27 cellular contexts compared by ENCODE assay signal in genomic region chr1:214414691-214415090, GRCh38.
DNase-seq lines count a peak whose midpoint lies in the region; ATAC-seq, FAIRE-seq and TF ChIP-seq lines count a peak whose summit lies in the region.
"Had no signal": no experiment of that assay in that cellular context is flagged by ENCODE, and none has a peak within 500 bp of the region (broad histone marks: within the 10 kb centered on the region; RNA-seq: fewer than 3 reads in every experiment).

No MANE protein-coding gene starts in this region.

- H3K9ac ChIP-seq in GM12878 (ENCODE audit: control insufficient read depth, insufficient read depth, low read length) (no peak overlapping the region), neural progenitor cell (peak overlapping the region; percentile 22)
- H3K9ac ChIP-seq: parathyroid adenoma had no signal

- no peak overlapping the region for H3K4me3 ChIP-seq in breast epithelium
- no peak overlapping the region for H3K4me3 ChIP-seq in GM12878
- H3K4me3 ChIP-seq in neural progenitor cell = no peak overlapping the region
- H3K4me3 ChIP-seq in hepatocyte = no peak overlapping the region
- H3K4me3 ChIP-seq: A549, K562, uterus had no signal

- H3K27me3 ChIP-seq in breast epithelium (no peaks in the 10 kb centered on the region), GM12878 (replicated peaks in 1 of 2; ENCODE audit: control insufficient read depth in 2 of 2, insufficient read depth in 2 of 2, low read length in 1 of 2) (no peaks in the 10 kb centered on the region), neural progenitor cell (no peaks in the 10 kb centered on the region), hepatocyte (no peaks in the 10 kb centered on the region)
- H3K27me3 ChIP-seq: uterus had no signal

- peak overlapping the region; percentile 69 for H3K27ac Mint-ChIP-seq in MCF 10A (ENCODE audit: low read depth, unreplicated experiment)
- no peak overlapping the region for H3K27ac Mint-ChIP-seq in neural progenitor cell
- H3K27ac Mint-ChIP-seq: activated CD4-positive, alpha-beta memory T cell treated with anti-CD3 and anti-CD28 coated beads, Interleukin-2, amount 10 ng/mL, durations not matched to agents 7 days and 5 days had no signal

- POLR2A ChIA-PET in MCF 10A (lab: Yijun Ruan, JAX) (interaction anchor here (0.6 to 8.4 kb wide), 21 partner anchors 8 to 168 kb away, joined by 3 to 126 read pairs (median 11); partner anchors contain the start of gene PTPN14), GM12878 (lab: Charles Lee) (interaction anchor here (1.0 to 2.7 kb wide), 2 partner anchors 10 to 53 kb away, joined by 3 to 9 read pairs; no protein-coding TSS in a partner anchor)

- no peak overlapping the region for H2AFZ ChIP-seq in GM12878 (ENCODE audit: control insufficient read depth, low read depth, low read length)
- no peak overlapping the region for H2AFZ ChIP-seq in neural progenitor cell (replicated peaks)
- no peak overlapping the region for H2AFZ ChIP-seq in hepatocyte
- H2AFZ ChIP-seq: parathyroid adenoma had no signal

- TF ChIP-seq POLR2A in breast epithelium (IDR thresholded peaks at IDR 0.05) (no peak), GM12878 (IDR thresholded peaks at IDR 0.05; ENCODE audit: low read depth, low read length) (no peak)

- H3K27ac ChIP-seq in breast epithelium (peak overlapping the region in 1 of 2 donors; percentile 53), GM12878 (ENCODE audit: control insufficient read depth, insufficient read depth) (no peak overlapping the region), neural progenitor cell (no peak overlapping the region), hepatocyte (no peak overlapping the region)
- H3K27ac ChIP-seq: A549, parathyroid adenoma, uterus had no signal

- ATAC-seq in GM12878 (peak; percentile 25), left lobe of liver (no peak)
- ATAC-seq: A549, K562, left ventricle myocardium superior, right cardiac atrium had no signal

- no peaks in the 10 kb centered on the region for H3K9me2 ChIP-seq in hepatocyte (replicated peaks; ENCODE audit: insufficient read depth)

- no peaks in the 10 kb centered on the region for H3K9me3 ChIP-seq in breast epithelium
- no peaks in the 10 kb centered on the region for H3K9me3 ChIP-seq in GM12878 (replicated peaks; ENCODE audit: control insufficient read depth, insufficient read depth, low read length)
- H3K9me3 ChIP-seq in neural progenitor cell (ENCODE audit: low read depth) = no peaks in the 10 kb centered on the region
- peaks cover 4% of the 10 kb centered on the region for H3K9me3 ChIP-seq in hepatocyte (ENCODE audit: low read depth)
- H3K9me3 ChIP-seq: BE2C, uterus had no signal

- no peak for TF ChIP-seq CTCF in MCF 10A (IDR thresholded peaks at IDR 0.05; ENCODE audit: unreplicated experiment)
- TF ChIP-seq CTCF in breast epithelium (IDR thresholded peaks at IDR 0.05) = no peak
- TF ChIP-seq CTCF in GM12878 (IDR thresholded peaks at IDR 0.05 in 2 of 3, conservative IDR thresholded peaks at IDR 0.05 in 1 of 3; ENCODE audit: control insufficient read depth in 2 of 3, extremely low read depth in 1 of 3, insufficient read depth in 1 of 3, low read depth in 3 of 3, low read length in 3 of 3) = no peak
- TF ChIP-seq CTCF in neural progenitor cell (IDR thresholded peaks at IDR 0.05) = no peak
- no peak for TF ChIP-seq CTCF in hepatocyte (IDR thresholded peaks at IDR 0.05; ENCODE audit: poor library complexity)

- FAIRE-seq in GM12878 (lab: Jason Lieb, UNC) = no peak
- FAIRE-seq: A549 had no signal

- H3K79me2 ChIP-seq in GM12878 (ENCODE audit: control insufficient read depth, insufficient read depth, low read length) = no peaks in the 10 kb centered on the region
- peaks cover 25% of the 10 kb centered on the region for H3K79me2 ChIP-seq in neural progenitor cell (ENCODE audit: low read depth)
- peaks cover 36% of the 10 kb centered on the region for H3K79me2 ChIP-seq in hepatocyte
- H3K79me2 ChIP-seq: parathyroid adenoma had no signal

- H3K27me3 Mint-ChIP-seq in MCF 10A (ENCODE audit: insufficient read depth, unreplicated experiment) (no peaks in the 10 kb centered on the region), neural progenitor cell (ENCODE audit: insufficient read depth, low read depth) (no peaks in the 10 kb centered on the region)
- H3K27me3 Mint-ChIP-seq: activated CD4-positive, alpha-beta memory T cell treated with anti-CD3 and anti-CD28 coated beads, Interleukin-2, amount 10 ng/mL, durations not matched to agents 7 days and 5 days had no signal

- in situ Hi-C loops in GM12878 (cut with MboI) = no loop called here

- SMC1A ChIA-PET in GM12878 (lab: Charles Lee; ENCODE audit: uncharacterized antibody, unreplicated experiment) = interaction anchor here (1.0 to 5.0 kb wide), 7 partner anchors 11 to 142 kb away, joined by 3 to 35 read pairs (median 5); no protein-coding TSS in a partner anchor

- H3K4me3 Mint-ChIP-seq in MCF 10A (ENCODE audit: unreplicated experiment) (no peak overlapping the region), neural progenitor cell (no peak overlapping the region)
- H3K4me3 Mint-ChIP-seq: activated CD4-positive, alpha-beta memory T cell treated with anti-CD3 and anti-CD28 coated beads, Interleukin-2, amount 10 ng/mL, durations not matched to agents 7 days and 5 days; nephron progenitor cell had no signal

- H4K20me1 ChIP-seq in GM12878 (ENCODE audit: control insufficient read depth, insufficient read depth) = no peaks in the 10 kb centered on the region
- no peaks in the 10 kb centered on the region for H4K20me1 ChIP-seq in neural progenitor cell (ENCODE audit: low read depth)
- H4K20me1 ChIP-seq in hepatocyte (ENCODE audit: insufficient read depth, poor library complexity, severe bottlenecking) = no peaks in the 10 kb centered on the region

- WGBS in GM12878 (ENCODE audit: insufficient coverage, insufficient replicate concordance, low lambda C conversion rate, missing lambda C conversion rate) = 15% methylated on average over 4 of the region's 4 CpGs
- 75% methylated on average over 4 of the region's 4 CpGs for WGBS in hepatocyte (ENCODE audit: low lambda C conversion rate, missing lambda C conversion rate)

- no peak for TF ChIP-seq EP300 in GM12878 (IDR thresholded peaks at IDR 0.05; ENCODE audit: borderline replicate concordance in 1 of 2, control insufficient read depth in 1 of 2, low read depth in 2 of 2, low read length in 2 of 2)

- intact Hi-C loops in MCF 10A (cut with micrococcal nuclease) (no loop called here), breast epithelium (cut with DNase I; ENCODE audit: low total_unique reads) (no loop called here), GM12878 (cut with micrococcal nuclease; ENCODE audit: unreplicated experiment) (no loop called here), head of caudate nucleus (cut with DNase I) (no loop called here)

- H3K4me1 Mint-ChIP-seq in MCF 10A (ENCODE audit: insufficient read depth, unreplicated experiment) = peaks cover 50% of the 10 kb centered on the region
- H3K4me1 Mint-ChIP-seq in neural progenitor cell = peaks cover 20% of the 10 kb centered on the region

- BruUV-seq in MCF 10A (replicated peaks; lab: Mats Ljungman, UMichigan) = no TSS peak
- BruUV-seq in GM12878 (replicated peaks; lab: Mats Ljungman, UMichigan) = no TSS peak

- no peak for TF ChIP-seq RAD21 in GM12878 (IDR thresholded peaks at IDR 0.05; ENCODE audit: insufficient read depth, low read depth, low read length)

- no peaks in the 10 kb centered on the region for H3F3A ChIP-seq in neural progenitor cell (ENCODE audit: low read depth)

- H3K9me3 Mint-ChIP-seq in MCF 10A (ENCODE audit: unreplicated experiment) (no peaks in the 10 kb centered on the region), neural progenitor cell (peaks cover 7% of the 10 kb centered on the region)
- H3K9me3 Mint-ChIP-seq: activated CD4-positive, alpha-beta memory T cell treated with anti-CD3 and anti-CD28 coated beads, Interleukin-2, amount 10 ng/mL, durations not matched to agents 7 days and 5 days had no signal

- H3K4me1 ChIP-seq in breast epithelium (no peaks in the 10 kb centered on the region), GM12878 (ENCODE audit: control insufficient read depth, insufficient read depth, low read length) (no peaks in the 10 kb centered on the region), neural progenitor cell (peaks cover 6% of the 10 kb centered on the region), hepatocyte (ENCODE audit: insufficient read depth) (peaks cover 6% of the 10 kb centered on the region)
- H3K4me1 ChIP-seq: BE2C, parathyroid adenoma, uterus had no signal

- RAD21 ChIA-PET in GM12878 (lab: Charles Lee; ENCODE audit: unreplicated experiment) = interaction anchor here (1.3 to 2.3 kb wide), 3 partner anchors 10 to 137 kb away, joined by 4 to 13 read pairs (median 7); partner anchors contain the start of gene PTPN14

- H3K36me3 Mint-ChIP-seq in MCF 10A (ENCODE audit: insufficient read depth, unreplicated experiment) (peaks cover 22% of the 10 kb centered on the region), neural progenitor cell (peaks cover 11% of the 10 kb centered on the region)

- H3K36me3 ChIP-seq in breast epithelium (no peaks in the 10 kb centered on the region), GM12878 (ENCODE audit: control insufficient read depth in 2 of 2, insufficient read depth in 2 of 2, low read length in 1 of 2) (no peaks in the 10 kb centered on the region), neural progenitor cell (no peaks in the 10 kb centered on the region), hepatocyte (replicated peaks; ENCODE audit: insufficient read depth, low read depth) (no peaks in the 10 kb centered on the region)
- H3K36me3 ChIP-seq: BE2C, uterus had no signal

- CTCF ChIA-PET in MCF 10A (lab: Yijun Ruan, JAX) (interaction anchor here (0.6 to 5.4 kb wide), 18 partner anchors 8 to 200 kb away, joined by 3 to 64 read pairs (median 4); partner anchors contain the start of gene PTPN14), GM12878 (lab: Yijun Ruan, JAX) (interaction anchor here (1.1 to 1.2 kb wide), 2 partner anchors 13 to 123 kb away, joined by 3 to 5 read pairs; no protein-coding TSS in a partner anchor)

- DNase-seq in MCF 10A (ENCODE audit: unreplicated experiment) = no peak
- no peak for DNase-seq in breast epithelium (ENCODE audit: low spot score in 2 of 2)
- peak; percentile 45 for DNase-seq in NCI-H69 (lab: John Stamatoyannopoulos, UW)
- no peak for DNase-seq in GM12878 (ENCODE audit: low read depth, low spot score)
- DNase-seq in neural progenitor cell (ENCODE audit: low spot score) = no peak
- DNase-seq in head of caudate nucleus = no peak
- no peak for DNase-seq in hepatocyte (ENCODE audit: low spot score)
- DNase-seq in left lobe of liver (ENCODE audit: low spot score) = no peak
- DNase-seq: activated CD4-positive, alpha-beta memory T cell treated with anti-CD3 and anti-CD28 coated beads, Interleukin-2, amount 10 ng/mL, durations not matched to agents 7 days and 5 days; activated effector memory CD4-positive, alpha-beta T cell treated with anti-CD3 and anti-CD28 coated beads, Interleukin-2, amount 50 U/mL, for 16 hours; BE2C; effector CD8-positive, alpha-beta T cell; erythroblast; foreskin fibroblast; hypothalamus; left ventricle myocardium superior; NCI-H1417 treated with DMSO at 0.1 percent for 48 hours; NCI-H2107; NCI-H524 treated with DMSO at 0.1 percent for 48 hours; nephron progenitor cell; right cardiac atrium; stimulated activated CD4-positive, alpha-beta T cell treated with anti-CD3 and anti-CD28 coated beads, Interleukin-4, amount 100 ng/mL, for 1 hour; stimulated activated naive CD4-positive, alpha-beta T cell; uterus had no signal

- no peak overlapping the region for H3K4me2 ChIP-seq in GM12878 (ENCODE audit: control insufficient read depth, insufficient read depth)
- no peak overlapping the region for H3K4me2 ChIP-seq in neural progenitor cell
- H3K4me2 ChIP-seq in hepatocyte = no peak overlapping the region
- H3K4me2 ChIP-seq: A549 had no signal
